ENCODE assay signal across 23 cellular contexts in genomic region chr2:7210712-7211111, GRCh38.
"Had no signal": no experiment of that assay in that cellular context is flagged by ENCODE, and none has a peak within 500 bp of the region (broad histone marks: within the 10 kb centered on the region; RNA-seq: fewer than 3 reads in every experiment).

No MANE protein-coding gene starts in this region.

- H3K36me3 ChIP-seq: pancreas, tibial artery, upper lobe of left lung, uterus had no signal

- H3K27ac Mint-ChIP-seq: nephron; progenitor cell of endocrine pancreas; stimulated activated effector memory CD8-positive, alpha-beta T cell treated with anti-CD3 and anti-CD28 coated beads, Interleukin-12 subunit alpha, Interleukin-12 subunit beta, amount 100 ng/mL, for 72 hours; stimulated activated naive CD8-positive, alpha-beta T cell treated with anti-CD3 and anti-CD28 coated beads, Interleukin-15, Interleukin-2, amounts not matched to agents 100 ng/mL and 50 ng/mL, for 24 hours had no signal

- ATAC-seq: foreskin keratinocyte; left cardiac atrium; left ventricle myocardium superior; right cardiac atrium; stimulated activated effector memory CD8-positive, alpha-beta T cell treated with anti-CD3 and anti-CD28 coated beads, Interleukin-12 subunit alpha, Interleukin-12 subunit beta, amount 100 ng/mL, for 72 hours had no signal

- H3K27ac ChIP-seq: foreskin keratinocyte, hepatocyte, pancreas, tibial artery, upper lobe of left lung, uterus had no signal

- H3K79me2 ChIP-seq: hepatocyte had no signal

- H3K9me3 Mint-ChIP-seq: naive B cell; nephron; stimulated activated effector memory CD8-positive, alpha-beta T cell treated with anti-CD3 and anti-CD28 coated beads, Interleukin-12 subunit alpha, Interleukin-12 subunit beta, amount 100 ng/mL, for 72 hours; stimulated activated naive CD8-positive, alpha-beta T cell treated with anti-CD3 and anti-CD28 coated beads, Interleukin-15, Interleukin-2, amounts not matched to agents 100 ng/mL and 50 ng/mL, for 24 hours had no signal

- H3K4me1 Mint-ChIP-seq: naive B cell; stimulated activated effector memory CD8-positive, alpha-beta T cell treated with anti-CD3 and anti-CD28 coated beads, Interleukin-12 subunit alpha, Interleukin-12 subunit beta, amount 100 ng/mL, for 72 hours had no signal

- H3K4me3 Mint-ChIP-seq: naive B cell; nephron; stimulated activated effector memory CD8-positive, alpha-beta T cell treated with anti-CD3 and anti-CD28 coated beads, Interleukin-12 subunit alpha, Interleukin-12 subunit beta, amount 100 ng/mL, for 72 hours; stimulated activated naive CD8-positive, alpha-beta T cell treated with anti-CD3 and anti-CD28 coated beads, Interleukin-15, Interleukin-2, amounts not matched to agents 100 ng/mL and 50 ng/mL, for 24 hours had no signal

- H3K27me3 ChIP-seq: foreskin keratinocyte, hepatocyte, pancreas, tibial artery, upper lobe of left lung, uterus had no signal

- H3K27me3 Mint-ChIP-seq: progenitor cell of endocrine pancreas; stimulated activated naive CD8-positive, alpha-beta T cell treated with anti-CD3 and anti-CD28 coated beads, Interleukin-15, Interleukin-2, amounts not matched to agents 100 ng/mL and 50 ng/mL, for 24 hours had no signal

- H3K4me2 ChIP-seq: hepatocyte had no signal

- H3K9me3 ChIP-seq: pancreas, tibial artery, upper lobe of left lung, uterus had no signal

- DNase-seq: dermis blood vessel endothelial cell; foreskin keratinocyte; head of caudate nucleus; kidney; left cardiac atrium; left ventricle myocardium superior; mesenchymal stem cell; midbrain; naive B cell; occipital lobe; right cardiac atrium; stimulated activated CD4-positive, alpha-beta T cell treated with anti-CD3 and anti-CD28 coated beads, Interleukin-4, amount 100 ng/mL, for 1 hour; stimulated activated CD8-positive, alpha-beta memory T cell treated with anti-CD3 and anti-CD28 coated beads, Interleukin-4, amount 100 ng/mL, for 48 hours; tibial artery; upper lobe of left lung; uterus had no signal

- H3K4me3 ChIP-seq: hepatocyte, lung, pancreas, tibial artery, upper lobe of left lung, uterus had no signal

- H3K36me3 Mint-ChIP-seq: naive B cell; stimulated activated effector memory CD8-positive, alpha-beta T cell treated with anti-CD3 and anti-CD28 coated beads, Interleukin-12 subunit alpha, Interleukin-12 subunit beta, amount 100 ng/mL, for 72 hours had no signal

- H2AFZ ChIP-seq: hepatocyte had no signal

- H3K4me1 ChIP-seq: foreskin keratinocyte, pancreas, tibial artery, upper lobe of left lung, uterus had no signal
